In genomic region chr6:166395351-166395750, GRCh38 we compare ENCODE assay signal across 23 cellular contexts.
"Had no signal": no experiment of that assay in that cellular context is flagged by ENCODE, and none has a peak within 500 bp of the region (broad histone marks: within the 10 kb centered on the region; RNA-seq: fewer than 3 reads in every experiment).

No MANE protein-coding gene starts in this region.

- H3K36me3 ChIP-seq: MG63 had no signal

- DNase-seq: IMR-90, Karpas-422, KG1, MG63, NCI-H1092, NCI-H1105 treated with DMSO at 0.1 percent for 48 hours, NCI-H1417 treated with DMSO at 0.1 percent for 48 hours, NCI-H1694 treated with DMSO at 0.1 percent for 48 hours, NCI-H1930, NCI-H2081, NCI-H2171, NCI-H226, NCI-H446, NCI-H510A, NCI-H524 treated with DMSO at 0.1 percent for 48 hours, NCI-H69, NCI-H774, RPMI8226, SHP77, SK-N-SH had no signal

- FAIRE-seq: HTR-8/SVneo, RCC 7860 had no signal

- H3K9me3 ChIP-seq: MG63, SK-N-SH had no signal

- H3K9ac ChIP-seq: SK-N-SH had no signal

- H3K4me3 ChIP-seq: MG63 had no signal

- H3K27ac ChIP-seq: HL-60 had no signal

- H3K4me2 ChIP-seq: SK-N-SH had no signal

- H3K27me3 ChIP-seq: MG63 had no signal
